Comparison of ENCODE assay signal across 26 cellular contexts in the genomic region with DNA sequence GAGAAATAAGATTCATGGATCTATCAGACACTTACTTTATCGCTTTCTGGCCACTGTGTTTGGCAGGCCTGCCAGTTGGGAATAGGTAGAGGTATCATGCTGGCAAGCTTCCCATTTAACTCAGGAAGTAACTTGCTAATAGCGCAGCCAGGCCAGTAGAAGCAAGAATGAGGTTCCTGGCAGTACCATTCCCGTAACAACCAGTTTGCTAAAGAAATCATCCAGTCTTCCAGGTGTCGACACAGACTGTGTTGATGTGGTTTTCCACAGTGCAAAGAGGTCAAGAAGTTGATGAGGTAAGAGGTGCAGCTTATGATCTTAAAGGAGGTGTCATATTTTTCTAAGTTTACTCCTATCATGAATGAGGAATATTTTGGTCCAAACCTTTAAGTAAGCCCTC.
"Had no signal": no experiment of that assay in that cellular context is flagged by ENCODE, and none has a peak within 500 bp of the region (broad histone marks: within the 10 kb centered on the region; RNA-seq: fewer than 3 reads in every experiment).

No MANE protein-coding gene starts in this region.

- H3K27ac ChIP-seq: gastroesophageal sphincter, heart left ventricle, lower lobe of right lung, skin epidermis, tibial artery, VCaP had no signal

- DNase-seq: activated CD4-positive, alpha-beta T cell treated with anti-CD3 and anti-CD28 coated beads for 1 hour; activated CD8-positive, alpha-beta memory T cell treated with anti-CD3 and anti-CD28 coated beads, Interleukin-2, amount 50 U/mL, for 48 hours; activated naive CD4-positive, alpha-beta T cell; activated T-cell treated with anti-CD3 and anti-CD28 coated beads, Interleukin-2, amount 50 U/mL, for 4 hours; amniotic stem cell; dermis blood vessel endothelial cell; effector CD8-positive, alpha-beta T cell; esophagus squamous epithelium; heart left ventricle; kidney; lower lobe of right lung; naive thymus-derived CD8-positive, alpha-beta T cell; stimulated activated CD4-positive, alpha-beta T cell treated with anti-CD3 and anti-CD28 coated beads, Interleukin-1b, Interleukin-23, amount 100 ng/mL, for 48 hours; T-cell; tibial artery had no signal

- H3K9me3 Mint-ChIP-seq: activated T-cell treated with anti-CD3 and anti-CD28 coated beads, Interleukin-2, amount 50 U/mL, for 4 hours; activated T-helper 2 cell treated with anti-CD3 and anti-CD28 coated beads, Interferon-gamma antibody, Interleukin-2, Interleukin-4, amounts not matched to agents 10 μg/mL and 5 μg/mL and 100 μg/mL, durations not matched to agents 14 hours and 24 hours and 36 hours; naive thymus-derived CD8-positive, alpha-beta T cell; stimulated activated naive CD8-positive, alpha-beta T cell treated with anti-CD3 and anti-CD28 coated beads, Interleukin-15, Interleukin-2, amounts not matched to agents 100 ng/mL and 50 ng/mL, for 24 hours; T-cell; T-helper 2 cell treated with Interferon-gamma antibody and Interleukin-4, amounts not matched to agents 5 μg/mL and 100 μg/mL, for 36 hours had no signal

- ATAC-seq: activated T-cell treated with anti-CD3 and anti-CD28 coated beads, Interleukin-2, amount 50 U/mL, for 4 hours; gastroesophageal sphincter; heart left ventricle; left lobe of liver; lower lobe of right lung; naive thymus-derived CD8-positive, alpha-beta T cell; right cardiac atrium; SK-N-SH treated with all-trans-retinoic acid at 6 μM for 48 hours; T-cell had no signal

- H3K4me3 ChIP-seq: esophagus squamous epithelium, gastroesophageal sphincter, heart left ventricle, lower lobe of right lung, skin epidermis, tibial artery had no signal

- H3K27ac Mint-ChIP-seq: activated naive CD8-positive, alpha-beta T cell; activated T-helper 2 cell treated with anti-CD3 and anti-CD28 coated beads, Interferon-gamma antibody, Interleukin-2, Interleukin-4, amounts not matched to agents 10 μg/mL and 5 μg/mL and 100 μg/mL, durations not matched to agents 14 hours and 24 hours and 36 hours; naive thymus-derived CD8-positive, alpha-beta T cell; progenitor cell of endocrine pancreas; stimulated activated naive CD8-positive, alpha-beta T cell treated with anti-CD3 and anti-CD28 coated beads, Interleukin-15, Interleukin-2, amounts not matched to agents 100 ng/mL and 50 ng/mL, for 24 hours; T-cell; T-helper 2 cell treated with Interferon-gamma antibody and Interleukin-4, amounts not matched to agents 5 μg/mL and 100 μg/mL, for 36 hours had no signal

- H3K9me3 ChIP-seq: esophagus squamous epithelium, gastroesophageal sphincter, heart left ventricle, lower lobe of right lung, tibial artery had no signal

- H3K36me3 ChIP-seq: esophagus squamous epithelium, gastroesophageal sphincter, heart left ventricle, lower lobe of right lung, tibial artery had no signal

- H3K4me1 ChIP-seq: lower lobe of right lung had no signal

- H3K27me3 ChIP-seq: esophagus squamous epithelium, gastroesophageal sphincter, heart left ventricle, tibial artery had no signal

- H3K27me3 Mint-ChIP-seq: activated naive CD8-positive, alpha-beta T cell; naive thymus-derived CD8-positive, alpha-beta T cell; progenitor cell of endocrine pancreas; stimulated activated naive CD8-positive, alpha-beta T cell treated with anti-CD3 and anti-CD28 coated beads, Interleukin-15, Interleukin-2, amounts not matched to agents 100 ng/mL and 50 ng/mL, for 24 hours; T-cell had no signal

- H3K4me3 Mint-ChIP-seq: activated naive CD8-positive, alpha-beta T cell; activated T-cell treated with anti-CD3 and anti-CD28 coated beads, Interleukin-2, amount 50 U/mL, for 4 hours; naive thymus-derived CD8-positive, alpha-beta T cell; stimulated activated naive CD8-positive, alpha-beta T cell treated with anti-CD3 and anti-CD28 coated beads, Interleukin-15, Interleukin-2, amounts not matched to agents 100 ng/mL and 50 ng/mL, for 24 hours; T-cell; T-helper 2 cell treated with Interferon-gamma antibody and Interleukin-4, amounts not matched to agents 5 μg/mL and 100 μg/mL, for 36 hours had no signal
